ENCODE assay signal across 11 cellular contexts in the genomic region with DNA sequence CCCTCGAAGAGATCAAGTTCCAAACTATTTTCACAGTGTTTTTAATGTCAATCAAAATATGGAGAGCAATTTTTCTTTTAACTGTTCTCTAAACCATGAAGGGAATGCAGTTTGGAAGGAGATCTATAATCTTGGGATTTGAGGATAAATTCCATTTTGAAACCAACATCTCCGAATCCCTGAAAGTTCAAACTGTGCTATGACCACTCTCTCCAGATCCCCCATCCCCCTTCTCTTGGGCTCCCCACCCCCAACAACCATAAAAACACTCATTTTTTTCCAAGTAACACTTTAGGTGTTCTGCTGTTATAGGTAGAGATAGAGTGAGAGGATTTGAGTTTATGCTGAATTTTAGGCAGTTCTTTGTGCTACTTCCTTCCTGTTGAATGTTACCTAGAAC. TPM values are rescaled to one million over a fixed set of nuclear protein-coding genes. Genes with fewer than 3 reads are reported as not detected.
DNase-seq lines count a peak whose midpoint lies in the region; ATAC-seq and TF ChIP-seq lines count a peak whose summit lies in the region.
"Had no signal": no experiment of that assay in that cellular context is flagged by ENCODE, and none has a peak within 500 bp of the region (broad histone marks: within the 10 kb centered on the region; RNA-seq: fewer than 3 reads in every experiment).

No MANE protein-coding gene starts in this region.

- H2AFZ ChIP-seq in IMR-90 (replicated peaks; ENCODE audit: low read length, poor library complexity) (no peak overlapping the region), mesenchymal stem cell (ENCODE audit: low read depth, low read length) (no peak overlapping the region)

- H2BK120ac ChIP-seq in IMR-90 (ENCODE audit: low read depth, low read length) (peak overlapping the region; percentile 13; the same call in 1 of the 2 replicates), mesenchymal stem cell (ENCODE audit: low read depth, low read length) (no peak overlapping the region)

- DNase-seq in IMR-90 = no peak
- no peak for DNase-seq in colonic mucosa
- DNase-seq in mesenchymal stem cell = no peak
- DNase-seq in thoracic aorta (ENCODE audit: low spot score) = no peak
- DNase-seq in NCI-H774 (lab: John Stamatoyannopoulos, UW) = no peak
- DNase-seq in kidney tubule cell (ENCODE audit: low spot score) = no peak
- DNase-seq: activated CD4-positive, alpha-beta T cell treated with anti-CD3 and anti-CD28 coated beads, Interleukin-2, amount 50 U/mL, for 48 hours; NCI-H2029 treated with DMSO at 0.1 percent for 48 hours; SHP77 treated with DMSO at 0.1 percent for 48 hours had no signal

- TF ChIP-seq RAD21 in IMR-90 (IDR thresholded peaks at IDR 0.05; ENCODE audit: low read length) = no peak

- in situ Hi-C loops in IMR-90 (cut with MboI; ENCODE audit: low sequenced_read_pairs) = no loop called here

- H4K5ac ChIP-seq in IMR-90 (ENCODE audit: low read depth, low read length) = peak overlapping the region; percentile 30

- no peak for TF ChIP-seq POLR2A in IMR-90 (IDR thresholded peaks at IDR 0.05; ENCODE audit: low read depth, low read length)

- peak overlapping the region; percentile 100 for H3K56ac ChIP-seq in IMR-90 (ENCODE audit: extremely low read depth, insufficient read depth, low read length)

- no peak overlapping the region for H2BK20ac ChIP-seq in IMR-90 (ENCODE audit: low read depth, low read length)

- H3K4ac ChIP-seq in IMR-90 (ENCODE audit: low read depth, low read length) (peak overlapping the region; percentile 84; the same call in 1 of the 2 replicates), mesenchymal stem cell (ENCODE audit: low read depth in 1 of 2, low read length in 2 of 2) (peak overlapping the region in 1 of 2 experiments; percentile 46)

- POLR2A ChIA-PET in IMR-90 (lab: Charles Lee; ENCODE audit: unreplicated experiment) = interaction anchor here (0.7 to 2.7 kb wide), 4 partner anchors 14 to 89 kb away, joined by 3 to 16 read pairs (median 4); no protein-coding TSS in a partner anchor

- H3K27ac ChIP-seq in IMR-90 (ENCODE audit: insufficient read depth, low read length) = peak overlapping the region; percentile 86; the same call in 1 of the 2 replicates
- H3K27ac ChIP-seq in colonic mucosa = peak overlapping the region; percentile 54
- H3K27ac ChIP-seq in mesenchymal stem cell (ENCODE audit: low read length, poor library complexity, severe bottlenecking) = peak overlapping the region; percentile 95
- peak overlapping the region; percentile 93 to 99 for H3K27ac ChIP-seq in thoracic aorta

- H2BK15ac ChIP-seq in IMR-90 (ENCODE audit: low read depth, low read length) (no peak overlapping the region), mesenchymal stem cell (ENCODE audit: low read depth, poor library complexity, severe bottlenecking) (no peak overlapping the region)

- H2BK5ac ChIP-seq in IMR-90 (ENCODE audit: low read depth, low read length, poor library complexity, severe bottlenecking) (peak overlapping the region; percentile 91), mesenchymal stem cell (ENCODE audit: low read depth, low read length, poor library complexity, severe bottlenecking) (no peak overlapping the region)

- H4K91ac ChIP-seq in IMR-90 (ENCODE audit: insufficient read depth, low read depth, low read length) = peak overlapping the region; percentile 3; the same call in 1 of the 2 replicates
- no peak overlapping the region for H4K91ac ChIP-seq in mesenchymal stem cell (ENCODE audit: low read length)

- no CpG with 5 or more reads among the region's 2 CpGs for WGBS in IMR-90 (ENCODE audit: extremely low coverage in 2 of 2, insufficient read length in 1 of 2), 2 experiments
- 0% methylated on average over 1 of the region's 2 CpGs for whole genome bisulfite sequencing in mesenchymal stem cell

- H3K9me3 ChIP-seq in IMR-90 (ENCODE audit: control insufficient read depth, insufficient read depth, low read length) (no peaks in the 10 kb centered on the region), colonic mucosa (no peaks in the 10 kb centered on the region), mesenchymal stem cell (ENCODE audit: control insufficient read depth, low read length) (no peaks in the 10 kb centered on the region), thoracic aorta (no peaks in the 10 kb centered on the region)

- H2BK12ac ChIP-seq in mesenchymal stem cell (ENCODE audit: low read length in 2 of 2) = no peak overlapping the region

- H2AK5ac ChIP-seq in IMR-90 (ENCODE audit: low read depth, low read length) (no peak overlapping the region), mesenchymal stem cell (ENCODE audit: low read length, severe bottlenecking) (no peak overlapping the region)

- ATAC-seq in IMR-90 (ENCODE audit: low read depth) (no peak), thoracic aorta (ENCODE audit: insufficient number of reproducible peaks, low FRiP score, low read depth) (no peak), GM21390 (IDR thresholded peaks at IDR 0.05; ENCODE audit: unreplicated experiment) (no peak), GM18519 (IDR thresholded peaks at IDR 0.05; ENCODE audit: low FRiP score, unreplicated experiment) (no peak)

- CTCF ChIA-PET in IMR-90 (lab: Yijun Ruan, JAX) = interaction anchor here (0.6 kb wide), 2 partner anchors 146 to 740 kb away, joined by 3 to 4 read pairs; no protein-coding TSS in a partner anchor

- peaks cover 54% of the 10 kb centered on the region for H4K20me1 ChIP-seq in IMR-90 (ENCODE audit: insufficient read depth, low read length)

- peaks cover 29% of the 10 kb centered on the region for H3K9me1 ChIP-seq in IMR-90 (ENCODE audit: insufficient read depth, low read length)

- H3K36me3 ChIP-seq in IMR-90 (ENCODE audit: control insufficient read depth, insufficient read depth, low read length) = peaks cover 17% of the 10 kb centered on the region
- H3K36me3 ChIP-seq in colonic mucosa = no peaks in the 10 kb centered on the region
- peaks cover 6 to 32% of the 10 kb centered on the region in 2 experiments for H3K36me3 ChIP-seq in mesenchymal stem cell (ENCODE audit: control insufficient read depth in 1 of 2, insufficient read depth in 2 of 2, low read depth in 1 of 2, low read length in 2 of 2)
- no peaks in the 10 kb centered on the region for H3K36me3 ChIP-seq in thoracic aorta

- peak overlapping the region; percentile 94 for H3K14ac ChIP-seq in IMR-90 (replicated peaks; ENCODE audit: low read depth, low read length)
- H3K14ac ChIP-seq in mesenchymal stem cell (ENCODE audit: low read length in 2 of 2) = no peak overlapping the region

- no TSS peak for BruUV-seq in IMR-90 (replicated peaks; lab: Mats Ljungman, UMichigan)

- TF ChIP-seq CTCF in IMR-90 (conservative IDR thresholded peaks at IDR 0.05; ENCODE audit: low read depth, low read length) = no peak
- TF ChIP-seq CTCF in colonic mucosa (IDR thresholded peaks at IDR 0.05) = no peak
- TF ChIP-seq CTCF in thoracic aorta (IDR thresholded peaks at IDR 0.05) = no peak

- no peaks in the 10 kb centered on the region for H3K27me3 ChIP-seq in IMR-90 (ENCODE audit: control insufficient read depth, insufficient read depth, low read length)
- no peaks in the 10 kb centered on the region for H3K27me3 ChIP-seq in colonic mucosa
- no peaks in the 10 kb centered on the region for H3K27me3 ChIP-seq in mesenchymal stem cell (ENCODE audit: control insufficient read depth in 1 of 2, insufficient read depth in 1 of 2, low read length in 2 of 2)
- no peaks in the 10 kb centered on the region for H3K27me3 ChIP-seq in thoracic aorta (replicated peaks; ENCODE audit: insufficient read depth)

- H3K4me3 ChIP-seq in IMR-90 (ENCODE audit: insufficient read depth, low read depth, low read length) (peak overlapping the region; percentile 66), colonic mucosa (peak overlapping the region; percentile 14), mesenchymal stem cell (ENCODE audit: insufficient read depth in 1 of 2, low read depth in 1 of 2, low read length in 2 of 2) (peak overlapping the region in 1 of 2 experiments; percentile 89), thoracic aorta (peak overlapping the region; percentile 79)

- peak overlapping the region; percentile 75 for H3K18ac ChIP-seq in IMR-90 (ENCODE audit: low read depth, low read length)
- H3K18ac ChIP-seq in mesenchymal stem cell (ENCODE audit: low read depth in 1 of 2, low read length in 2 of 2) = no peak overlapping the region

- no peak overlapping the region for H2AK9ac ChIP-seq in IMR-90 (replicated peaks; ENCODE audit: low read depth, low read length, poor library complexity)

- intact Hi-C loops in IMR-90 (cut with micrococcal nuclease) (loop anchor here (1.0 to 2.0 kb wide), 2 partner anchors 85 to 106 kb away; no protein-coding TSS in a partner anchor), colonic mucosa (cut with DNase I) (no loop called here)

- H3K79me1 ChIP-seq in IMR-90 (ENCODE audit: low read depth in 1 of 2, low read length in 2 of 2) (peaks cover 0 to 49% of the 10 kb centered on the region in 2 experiments; a peak in 2 of 4 replicates), mesenchymal stem cell (replicated peaks; ENCODE audit: low read length, poor library complexity, severe bottlenecking) (no peaks in the 10 kb centered on the region)

- peak overlapping the region; percentile 90 for H3K9ac ChIP-seq in IMR-90 (ENCODE audit: low read depth, low read length)
- no peak overlapping the region for H3K9ac ChIP-seq in colonic mucosa (ENCODE audit: low read depth in 2 of 2, low read length in 2 of 2)
- H3K9ac ChIP-seq in mesenchymal stem cell (ENCODE audit: low read length) = peak overlapping the region; percentile 98

- H3K4me2 ChIP-seq in IMR-90 (ENCODE audit: low read depth, low read length) (peak overlapping the region; percentile 90), mesenchymal stem cell (ENCODE audit: low read length, poor library complexity, severe bottlenecking) (peak overlapping the region; percentile 58)

- H3K23ac ChIP-seq in IMR-90 (ENCODE audit: low read depth, low read length) (peak overlapping the region; percentile 96; the same call in 1 of the 2 replicates), mesenchymal stem cell (ENCODE audit: low read length in 2 of 2) (no peak overlapping the region)

- dilution Hi-C loops in IMR-90 (cut with HindIII; ENCODE audit: low sequenced_read_pairs, unreplicated experiment) = no loop called here

- peaks cover 26% of the 10 kb centered on the region for H3K4me1 ChIP-seq in IMR-90 (ENCODE audit: control insufficient read depth, insufficient read depth, low read length)
- no peaks in the 10 kb centered on the region for H3K4me1 ChIP-seq in colonic mucosa
- H3K4me1 ChIP-seq in mesenchymal stem cell (ENCODE audit: control insufficient read depth, insufficient read depth, low read depth, low read length) = peaks cover 8% of the 10 kb centered on the region
- peaks cover 29 to 46% of the 10 kb centered on the region in 2 donors for H3K4me1 ChIP-seq in thoracic aorta (ENCODE audit: control insufficient read depth in 1 of 2, low read depth in 2 of 2)

- H4K8ac ChIP-seq in IMR-90 (ENCODE audit: low read depth in 2 of 2, low read length in 2 of 2) (peak overlapping the region; percentile 34 to 61; a peak in 2 of 4 replicates), mesenchymal stem cell (ENCODE audit: low read length) (no peak overlapping the region)

RNA-seq across cellular contexts. Expression of gene CALD1, which starts 1.7 kb away (rescaled TPM):
- total RNA-seq in IMR-90 (2012; rRNA removed) = 487 and 532 TPM in 2 replicates
- 375 and 382 TPM in 2 replicates for polyA plus RNA-seq in IMR-90 (2012; rRNA removed)
- polyA plus RNA-seq in IMR-90 (2012; cell fraction: cytosol; rRNA removed) = 140 and 308 TPM in 2 replicates
- 114 and 384 TPM in 2 replicates for polyA plus RNA-seq in IMR-90 (2012; cell fraction: nucleus; rRNA removed; ENCODE audit: low replicate concordance)
- 100 to 1,000 TPM in 1 of 2 donors, 10 to 100 TPM in 1; 27.4 to 193 TPM for total RNA-seq in colonic mucosa
- 820 TPM for polyA plus RNA-seq in mesenchymal stem cell (2013, experiment 1 of 2)
- polyA plus RNA-seq in mesenchymal stem cell (2013, experiment 2 of 2) = 785 TPM
- 1,000 to 10,000 TPM in 1 of 2 donors, 100 to 1,000 TPM in 1; 912 to 1,038 TPM for total RNA-seq in thoracic aorta

Comparison
In these comparisons a context has a peak if more than half of its experiments do, and no peak if none do; other contexts are left out.
1. H3K9ac ChIP-seq: peak in IMR-90 (single experiment) and mesenchymal stem cell (single experiment); none in colonic mucosa (0 of 2).
2. Peak in every context shown above with its lines, with median percentiles within 50 percentile points of each other: H3K27ac ChIP-seq.